ENCODE assay signal across 10 cellular contexts in genomic region chr9:136059851-136060670, GRCh38. TPM values are rescaled to one million over a fixed set of nuclear protein-coding genes. Genes with fewer than 3 reads are reported as not detected.
DNase-seq lines count a peak whose midpoint lies in the region; ATAC-seq and TF ChIP-seq lines count a peak whose summit lies in the region.
"Had no signal": no experiment of that assay in that cellular context is flagged by ENCODE, and none has a peak within 500 bp of the region (broad histone marks: within the 10 kb centered on the region; RNA-seq: fewer than 3 reads in every experiment).

No MANE protein-coding gene starts in this region.

- H3K36me3 ChIP-seq in SK-N-SH (replicated peaks in 1 of 2; ENCODE audit: control insufficient read depth in 1 of 2, insufficient read depth in 2 of 2, low read length in 1 of 2), result no peaks in the 10 kb centered on the region
- H3K36me3 ChIP-seq in aorta (ENCODE audit: control insufficient read depth in 1 of 2, insufficient read depth in 2 of 2, low read length in 1 of 2), result no peaks in the 10 kb centered on the region

- TF ChIP-seq EP300 in SK-N-SH (IDR thresholded peaks at IDR 0.05; ENCODE audit: borderline replicate concordance in 1 of 2, low read depth in 1 of 2, low read length in 1 of 2), result no peak

- peak; percentile 32 for DNase-seq in Right ventricle myocardium inferior (ENCODE audit: missing footprints)
- DNase-seq in left ventricle myocardium superior, result no peak
- DNase-seq in SK-N-SH, result peak; percentile 76
- DNase-seq in foreskin melanocyte, result peak; percentile 76
- DNase-seq in aorta, result peak; percentile 44 to 74
- DNase-seq in stimulated activated CD4-positive, alpha-beta T cell treated with anti-CD3 and anti-CD28 coated beads, Interleukin-2, amount 100 ng/mL, for 24 hours, result no peak
- no peak for DNase-seq in NCI-H2081 treated with DMSO at 0.1 percent for 48 hours (lab: John Stamatoyannopoulos, UW)
- DNase-seq: AML-193 had no signal

- H3K27me3 ChIP-seq in SK-N-SH (ENCODE audit: insufficient read depth) (no peaks in the 10 kb centered on the region), aorta (ENCODE audit: control insufficient read depth in 1 of 2, insufficient read depth in 2 of 2, low read length in 1 of 2) (no peaks in the 10 kb centered on the region)

- peaks cover 78% of the 10 kb centered on the region for H3K79me2 ChIP-seq in SK-N-SH (ENCODE audit: insufficient read depth)

- H3K9me3 ChIP-seq in SK-N-SH (no peaks in the 10 kb centered on the region), aorta (ENCODE audit: control insufficient read depth, low read length) (no peaks in the 10 kb centered on the region)
- H3K9me3 ChIP-seq: thoracic aorta had no signal

- CTCF ChIA-PET in SK-N-SH (lab: Yijun Ruan, JAX), result interaction anchor here (1.0 to 1.8 kb wide), 2 partner anchors 63 to 93 kb away, joined by 4 to 5 read pairs; no protein-coding TSS in a partner anchor

- POLR2A ChIA-PET in SK-N-SH (lab: Yijun Ruan, JAX), result no interaction called here

- peak overlapping the region in 1 of 2 experiments; percentile 62; a peak in 2 of 4 replicates for H3K27ac ChIP-seq in SK-N-SH (ENCODE audit: low read depth in 2 of 2, low read length in 1 of 2)
- no peak overlapping the region for H3K27ac ChIP-seq in aorta (ENCODE audit: low read depth in 1 of 2, low read length in 2 of 2)
- H3K27ac ChIP-seq: thoracic aorta had no signal

- H3K9ac ChIP-seq in SK-N-SH, result no peak overlapping the region

- TF ChIP-seq RAD21 in SK-N-SH (IDR thresholded peaks at IDR 0.05; ENCODE audit: low read length), result no peak

- H4K20me1 ChIP-seq in SK-N-SH (ENCODE audit: insufficient read depth), result peaks cover 74% of the 10 kb centered on the region

- ATAC-seq in Right ventricle myocardium inferior, result no peak
- no peak for ATAC-seq in left ventricle myocardium superior
- ATAC-seq in aorta (ENCODE audit: low FRiP score), result no peak
- no peak for ATAC-seq in HG02973 (IDR thresholded peaks at IDR 0.05; ENCODE audit: unreplicated experiment)

- H3K9me2 ChIP-seq in SK-N-SH, result no peaks in the 10 kb centered on the region

- no peak overlapping the region for H2AFZ ChIP-seq in SK-N-SH (ENCODE audit: low read depth)

- H3K4me1 ChIP-seq in SK-N-SH (ENCODE audit: control insufficient read depth in 1 of 2, insufficient read depth in 2 of 2, low read depth in 1 of 2, low read length in 1 of 2) (peaks cover 18 to 37% of the 10 kb centered on the region in 2 experiments; a peak in 2 of 4 replicates), aorta (ENCODE audit: control insufficient read depth in 1 of 2, insufficient read depth in 2 of 2, low read length in 2 of 2) (no peaks in the 10 kb centered on the region)

- TF ChIP-seq CTCF in SK-N-SH (IDR thresholded peaks at IDR 0.05), result no peak

- H3K4me3 ChIP-seq in SK-N-SH (ENCODE audit: low read depth in 2 of 2, low read length in 1 of 2), result no peak overlapping the region
- no peak overlapping the region for H3K4me3 ChIP-seq in aorta (ENCODE audit: low read length in 2 of 2)
- H3K4me3 ChIP-seq: thoracic aorta had no signal

- 66% methylated on average over 24 of the region's 29 CpGs for WGBS in SK-N-SH (ENCODE audit: low lambda C conversion rate)
- WGBS in aorta, 2 donors, result 79 to 85% methylated on average over 29 of the region's 29 CpGs

- H3K4me2 ChIP-seq in SK-N-SH, result peak overlapping the region; percentile 63; the same call in 1 of the 2 replicates

- intact Hi-C loops in Right ventricle myocardium inferior (cut with DNase I) (no loop called here), left ventricle myocardium superior (cut with micrococcal nuclease) (no loop called here), aorta (cut with DNase I) (loop anchor here in 1 of 2 donors (10.0 kb wide), 1 partner anchor 55 kb away; the partner anchor contains the start of gene TMEM250)

- no peaks in the 10 kb centered on the region for H3F3A ChIP-seq in SK-N-SH (replicated peaks; ENCODE audit: insufficient read depth)

TF ChIP-seq in SK-N-SH, 30 proteins besides CTCF, POLR2A, EP300 and RAD21:
- no peak for TF ChIP-seq YY1 (IDR thresholded peaks at IDR 0.05; ENCODE audit: low read depth)
- peak; percentile 15; the same call in 1 of the 2 replicates for TF ChIP-seq NFIC (IDR thresholded peaks at IDR 0.05; ENCODE audit: borderline replicate concordance)

RNA-seq across cellular contexts. Expression of gene NACC2, which starts 35.0 kb away (rescaled TPM):
- 37.0 TPM for total RNA-seq in Right ventricle myocardium inferior
- 39.1 TPM for total RNA-seq in left ventricle myocardium superior
- polyA plus RNA-seq in SK-N-SH (2012; rRNA removed), result 18.4 and 22.1 TPM in 2 replicates
- polyA plus RNA-seq in SK-N-SH (2012; cell fraction: cytosol; rRNA removed), result 11.0 and 14.6 TPM in 2 replicates
- polyA plus RNA-seq in SK-N-SH (2012; cell fraction: nucleus; rRNA removed), result 32.2 and 32.4 TPM in 2 replicates
- 10 to 100 TPM; 51.3 to 61.0 TPM for total RNA-seq in aorta
- polyA plus RNA-seq in aorta, result 10 to 100 TPM; 10.5 to 11.7 TPM

RNA-seq across cellular contexts. Expression of gene TMEM250, which starts 58.6 kb away (rescaled TPM):
- total RNA-seq in Right ventricle myocardium inferior, result 18.7 TPM
- total RNA-seq in left ventricle myocardium superior, result 16.6 TPM
- 22.1 and 25.9 TPM in 2 replicates for polyA plus RNA-seq in SK-N-SH (2012; rRNA removed)
- 14.6 and 21.9 TPM in 2 replicates for polyA plus RNA-seq in SK-N-SH (2012; cell fraction: cytosol; rRNA removed)
- polyA plus RNA-seq in SK-N-SH (2012; cell fraction: nucleus; rRNA removed), result 31.1 and 36.2 TPM in 2 replicates
- total RNA-seq in aorta, result 10 to 100 TPM; 22.0 to 25.1 TPM
- polyA plus RNA-seq in aorta, result 10 to 100 TPM; 14.9 to 19.0 TPM

Comparison
In these comparisons a context has a peak if more than half of its experiments do, and no peak if none do; other contexts are left out.
1. DNase-seq: peak in Right ventricle myocardium inferior (single experiment), SK-N-SH (single experiment), foreskin melanocyte (single experiment) and aorta (2 of 2); none in left ventricle myocardium superior (single experiment), stimulated activated CD4-positive, alpha-beta T cell treated with anti-CD3 and anti-CD28 coated beads, Interleukin-2, amount 100 ng/mL, for 24 hours (0 of 2) and NCI-H2081 treated with DMSO at 0.1 percent for 48 hours (single experiment).